ENCODE assay signal across 8 cellular contexts in genomic region chr19:54464624-54465266, GRCh38. TPM values are rescaled to one million over a fixed set of nuclear protein-coding genes. Genes with fewer than 3 reads are reported as not detected.
DNase-seq lines count a peak whose midpoint lies in the region; ATAC-seq, FAIRE-seq and TF ChIP-seq lines count a peak whose summit lies in the region.

No MANE protein-coding gene starts in this region.

- H3K27ac Mint-ChIP-seq in activated CD8-positive, alpha-beta T cell treated with anti-CD3 and anti-CD28 coated beads, Interleukin-2, amount 10 ng/mL, durations not matched to agents 7 days and 5 days = peak overlapping the region; percentile 91

- peak in 1 of 2 experiments; percentile 26; a peak in 1 of 3 replicates for TF ChIP-seq EP300 in H1 (IDR thresholded peaks at IDR 0.05; ENCODE audit: borderline replicate concordance in 1 of 2, low read depth in 2 of 2, low read length in 2 of 2)

- no peak overlapping the region for H3K23ac ChIP-seq in H1 (ENCODE audit: insufficient read length)
- no peak overlapping the region for H3K23ac ChIP-seq in mesenchymal stem cell (ENCODE audit: low read length in 2 of 2)

- H3K23me2 ChIP-seq in H1 (ENCODE audit: low read depth, low read length) = peaks cover 10% of the 10 kb centered on the region; the same call in 1 of the 2 replicates

- FAIRE-seq in H1 (lab: Jason Lieb, UNC) = no peak

- peak overlapping the region in 3 of 4 experiments; percentile 70 to 77 (median 70); a peak in 6 of 7 replicates for H3K9ac ChIP-seq in H1 (replicated peaks in 1 of 4; ENCODE audit: extremely low read depth in 1 of 4, low read depth in 3 of 4, low read length in 3 of 4)
- peak overlapping the region; percentile 63 for H3K9ac ChIP-seq in mesenchymal stem cell (ENCODE audit: low read length)

- peak overlapping the region; percentile 85 for H3K4me3 Mint-ChIP-seq in activated CD8-positive, alpha-beta T cell treated with anti-CD3 and anti-CD28 coated beads, Interleukin-2, amount 10 ng/mL, durations not matched to agents 7 days and 5 days

- H3K56ac ChIP-seq in H1 (replicated peaks; ENCODE audit: insufficient read length, low read depth, low read length) = no peak overlapping the region

- H2AFZ ChIP-seq in H1 (ENCODE audit: low read length) = no peak overlapping the region
- H2AFZ ChIP-seq in mesenchymal stem cell (ENCODE audit: low read depth, low read length) = peak overlapping the region; percentile 76

- no peak overlapping the region for H2BK20ac ChIP-seq in H1 (ENCODE audit: low read length)

- TF ChIP-seq RAD21 in H1 (IDR thresholded peaks at IDR 0.05 in 1 of 2, conservative IDR thresholded peaks at IDR 0.05 in 1 of 2; ENCODE audit: low read depth in 2 of 2, low read length in 2 of 2) = no peak

- H4K20me1 ChIP-seq in H1 (replicated peaks in 1 of 2; ENCODE audit: control insufficient read depth in 1 of 2, insufficient read depth in 2 of 2, low read length in 2 of 2) = peaks cover 0 to 9% of the 10 kb centered on the region in 2 experiments

- H4K5ac ChIP-seq in H1 (ENCODE audit: insufficient read length, low read depth, low read length) = peak overlapping the region; percentile 41

- H3K27me3 Mint-ChIP-seq in activated CD8-positive, alpha-beta T cell treated with anti-CD3 and anti-CD28 coated beads, Interleukin-2, amount 10 ng/mL, durations not matched to agents 7 days and 5 days (ENCODE audit: low read depth) = peaks cover 27% of the 10 kb centered on the region

- peak in 1 of 2 experiments; percentile 72; a peak in 2 of 3 replicates for TF ChIP-seq POLR2A in H1 (IDR thresholded peaks at IDR 0.05; ENCODE audit: control extremely low read depth in 1 of 2, low read depth in 2 of 2, low read length in 2 of 2)

- peak overlapping the region; percentile 94 for H2BK5ac ChIP-seq in H1 (ENCODE audit: low read depth, low read length)
- peak overlapping the region; percentile 94 for H2BK5ac ChIP-seq in mesenchymal stem cell (ENCODE audit: low read depth, low read length, poor library complexity, severe bottlenecking)

- H2BK120ac ChIP-seq in H1 (replicated peaks; ENCODE audit: low read depth, low read length) (no peak overlapping the region), mesenchymal stem cell (ENCODE audit: low read depth, low read length) (peak overlapping the region; percentile 58)

- peak overlapping the region; percentile 73 for H4K8ac ChIP-seq in H1 (ENCODE audit: extremely low read depth, insufficient read depth, low read length)
- peak overlapping the region; percentile 88 for H4K8ac ChIP-seq in mesenchymal stem cell (ENCODE audit: low read length)

- no peak overlapping the region for H3K4ac ChIP-seq in H1 (replicated peaks; ENCODE audit: insufficient read length, low read depth, low read length)
- H3K4ac ChIP-seq in mesenchymal stem cell (ENCODE audit: low read depth in 1 of 2, low read length in 2 of 2) = peak overlapping the region; percentile 66 to 71

- H3K18ac ChIP-seq in H1 (ENCODE audit: extremely low read depth, low read length) = peak overlapping the region; percentile 96
- H3K18ac ChIP-seq in mesenchymal stem cell (ENCODE audit: low read depth in 1 of 2, low read length in 2 of 2) = peak overlapping the region; percentile 55 to 92

- DNase-seq in C1 segment of cervical spinal cord (lab: John Stamatoyannopoulos, UW) (peak in 13 of 14 donors; percentile 15 to 86 (median 68)), NCI-H82 (lab: John Stamatoyannopoulos, UW) (peak; percentile 93), H1 (ENCODE audit: low read depth in 1 of 2, low spot score in 2 of 2) (peak; percentile 61 to 91), mesenchymal stem cell (peak; percentile 90)
- DNase-seq in activated CD8-positive, alpha-beta T cell treated with anti-CD3 and anti-CD28 coated beads, Interleukin-2, amount 10 ng/mL, durations not matched to agents 7 days and 5 days = peak; percentile 90
- peak; percentile 59 for DNase-seq in stimulated activated CD8-positive, alpha-beta memory T cell treated with anti-CD3 and anti-CD28 coated beads, Interleukin-12 subunit alpha, Interleukin-12 subunit beta, amount 100 ng/mL, for 4 hours (ENCODE audit: low read depth)

- H4K91ac ChIP-seq in H1 (replicated peaks; ENCODE audit: insufficient read length, low read length) = no peak overlapping the region
- peak overlapping the region; percentile 85 for H4K91ac ChIP-seq in mesenchymal stem cell (ENCODE audit: low read length)

- H3K79me1 ChIP-seq in H1 (ENCODE audit: low read depth, low read length) = peaks cover 1% of the 10 kb centered on the region; the same call in 1 of the 2 replicates
- peaks cover 4% of the 10 kb centered on the region for H3K79me1 ChIP-seq in mesenchymal stem cell (replicated peaks; ENCODE audit: low read length, poor library complexity, severe bottlenecking)

- H3K36me3 ChIP-seq in H1 (ENCODE audit: control insufficient read depth in 2 of 4, insufficient read depth in 4 of 4, low read length in 3 of 4) (peaks cover 0 to 21% (median 5%) of the 10 kb centered on the region in 4 experiments; a peak in 4 of 8 replicates), mesenchymal stem cell (ENCODE audit: control insufficient read depth in 1 of 2, insufficient read depth in 2 of 2, low read depth in 1 of 2, low read length in 2 of 2) (peaks cover 24 to 39% of the 10 kb centered on the region in 2 experiments)

- peaks cover 23% of the 10 kb centered on the region for H3K36me3 Mint-ChIP-seq in activated CD8-positive, alpha-beta T cell treated with anti-CD3 and anti-CD28 coated beads, Interleukin-2, amount 10 ng/mL, durations not matched to agents 7 days and 5 days (ENCODE audit: low read depth)

- H2BK15ac ChIP-seq in H1 (ENCODE audit: low read length) (no peak overlapping the region), mesenchymal stem cell (ENCODE audit: low read depth, poor library complexity, severe bottlenecking) (peak overlapping the region; percentile 93)

- POLR2A ChIA-PET in activated CD8-positive, alpha-beta T cell treated with anti-CD3 and anti-CD28 coated beads, Interleukin-2, amount 10 ng/mL, durations not matched to agents 7 days and 5 days (lab: Charles Lee) = no interaction called here
- POLR2A ChIA-PET in H1 (lab: Charles Lee; ENCODE audit: partially characterized antibody) = interaction anchor here (1.2 to 1.6 kb wide), 2 partner anchors 9 to 653 kb away, joined by 3 to 7 read pairs; partner anchors contain the start of genes CDC42EP5 and PPP1R12C

- H2BK12ac ChIP-seq in H1 (ENCODE audit: low read depth, low read length) (no peak overlapping the region), mesenchymal stem cell (ENCODE audit: low read length in 2 of 2) (peak overlapping the region in 1 of 2 experiments; percentile 85)

- H2AK5ac ChIP-seq in H1 (ENCODE audit: low read depth, low read length) (no peak overlapping the region), mesenchymal stem cell (ENCODE audit: low read length, severe bottlenecking) (no peak overlapping the region)

- CTCF ChIA-PET in activated CD8-positive, alpha-beta T cell treated with anti-CD3 and anti-CD28 coated beads, Interleukin-2, amount 10 ng/mL, durations not matched to agents 7 days and 5 days (lab: Charles Lee) = no interaction called here
- CTCF ChIA-PET in H1 (lab: Charles Lee; ENCODE audit: partially characterized antibody) = no interaction called here

- H3K4me3 ChIP-seq in H1 (ENCODE audit: extremely low read depth in 1 of 4, insufficient read depth in 2 of 4, low read depth in 3 of 4, low read length in 4 of 4) (peak overlapping the region; percentile 66 to 87 (median 80)), mesenchymal stem cell (ENCODE audit: insufficient read depth in 1 of 2, low read depth in 1 of 2, low read length in 2 of 2) (peak overlapping the region; percentile 60 to 80)

- peak overlapping the region; percentile 35 to 76 for H3K4me2 ChIP-seq in H1 (ENCODE audit: insufficient read depth in 1 of 2, low read depth in 2 of 2, low read length in 2 of 2)
- H3K4me2 ChIP-seq in mesenchymal stem cell (ENCODE audit: low read length, poor library complexity, severe bottlenecking) = peak overlapping the region; percentile 94

- no peaks in the 10 kb centered on the region; a peak in 1 of 4 replicates for H3K79me2 ChIP-seq in H1 (ENCODE audit: control insufficient read depth in 1 of 2, insufficient read depth in 2 of 2, low read length in 2 of 2)

- WGBS in H1 (ENCODE audit: extremely low coverage in 1 of 2, insufficient coverage in 1 of 2, insufficient read length in 1 of 2, insufficient replicate concordance in 2 of 2, low coverage in 1 of 2, low lambda C conversion rate in 2 of 2, missing lambda C conversion rate in 1 of 2), 2 experiments = 5% methylated on average over 36 of the region's 61 CpGs; no CpG with 5 or more reads in 1 of the 2 experiments
- WGBS in mesenchymal stem cell = 14% methylated on average over 61 of the region's 61 CpGs

- H3K9me3 Mint-ChIP-seq in activated CD8-positive, alpha-beta T cell treated with anti-CD3 and anti-CD28 coated beads, Interleukin-2, amount 10 ng/mL, durations not matched to agents 7 days and 5 days (ENCODE audit: insufficient read depth) = no peaks in the 10 kb centered on the region

- H3K4me1 Mint-ChIP-seq in activated CD8-positive, alpha-beta T cell treated with anti-CD3 and anti-CD28 coated beads, Interleukin-2, amount 10 ng/mL, durations not matched to agents 7 days and 5 days (ENCODE audit: low read depth) = peaks cover 29% of the 10 kb centered on the region

- ATAC-seq in GM19035 (IDR thresholded peaks at IDR 0.05; ENCODE audit: unreplicated experiment) (peak; percentile 31), HG03175 (IDR thresholded peaks at IDR 0.05; ENCODE audit: unreplicated experiment) (peak; percentile 51)
- ATAC-seq in activated CD8-positive, alpha-beta T cell treated with anti-CD3 and anti-CD28 coated beads, Interleukin-2, amount 10 ng/mL, durations not matched to agents 7 days and 5 days = peak; percentile 59

- H3K27ac ChIP-seq in H1 (ENCODE audit: low read depth, low read length) (peak overlapping the region; percentile 86), mesenchymal stem cell (ENCODE audit: low read length, poor library complexity, severe bottlenecking) (peak overlapping the region; percentile 98)

- TF ChIP-seq CTCF in H1 (IDR thresholded peaks at IDR 0.05; ENCODE audit: control extremely low read depth in 1 of 3, insufficient read depth in 1 of 3, low read depth in 1 of 3, low read length in 3 of 3) = no peak

- H3K14ac ChIP-seq in H1 (ENCODE audit: insufficient read length) (no peak overlapping the region), mesenchymal stem cell (ENCODE audit: low read length in 2 of 2) (no peak overlapping the region)

- H3K9me3 ChIP-seq in H1 (ENCODE audit: insufficient read depth in 2 of 2, low read depth in 1 of 2, low read length in 1 of 2) = no peaks in the 10 kb centered on the region
- H3K9me3 ChIP-seq in mesenchymal stem cell (ENCODE audit: control insufficient read depth, low read length) = no peaks in the 10 kb centered on the region

- H3K4me1 ChIP-seq in H1 (replicated peaks in 1 of 4; ENCODE audit: control insufficient read depth in 3 of 4, insufficient read depth in 4 of 4, low read length in 3 of 4) = peaks cover 0 to 8% (median 5%) of the 10 kb centered on the region in 4 experiments; a peak in 5 of 7 replicates
- peaks cover 36% of the 10 kb centered on the region for H3K4me1 ChIP-seq in mesenchymal stem cell (ENCODE audit: control insufficient read depth, insufficient read depth, low read depth, low read length)

- peaks cover 0 to 15% (median 7%) of the 10 kb centered on the region in 4 experiments; a peak in 5 of 7 replicates for H3K27me3 ChIP-seq in H1 (replicated peaks in 1 of 4; ENCODE audit: control insufficient read depth in 3 of 4, extremely low read depth in 1 of 4, insufficient read depth in 3 of 4, low read length in 3 of 4)
- H3K27me3 ChIP-seq in mesenchymal stem cell (ENCODE audit: control insufficient read depth in 1 of 2, insufficient read depth in 1 of 2, low read length in 2 of 2) = peaks cover 0 to 4% of the 10 kb centered on the region in 2 experiments

RNA-seq across cellular contexts. Expression of gene LENG9, which starts 1.2 kb away (rescaled TPM):
- 1 to 10 TPM; 5.3 to 5.6 TPM for total RNA-seq in activated CD8-positive, alpha-beta T cell treated with anti-CD3 and anti-CD28 coated beads, Interleukin-2, amount 10 ng/mL, durations not matched to agents 7 days and 5 days
- 3.9 and 4.0 TPM in 2 replicates for total RNA-seq in H1 (2021; fragmentation: NEBNext Ultra II Directional; extraction: Animal tissue kit (Norgen Biotek cat#: 25700))
- polyA plus RNA-seq in H1 (2011; rRNA removed) = 1.6 and 2.6 TPM in 2 replicates
- polyA plus RNA-seq in H1 (2011; cell fraction: cytosol; rRNA removed) = 2.5 TPM
- 2.5 TPM for polyA plus RNA-seq in H1 (2011; cell fraction: nucleus; rRNA removed)
- polyA plus RNA-seq in H1 (2012, experiment 1 of 2) = 2.4 to 5.0 TPM (median 3.8 TPM) in 4 replicates
- polyA plus RNA-seq in H1 (2012, experiment 2 of 2) = 2.3 TPM
- polyA plus RNA-seq in H1 (2013, experiment 1 of 2) = 1.8 TPM
- 1.5 TPM for polyA plus RNA-seq in H1 (2013, experiment 2 of 2)
- 1.3 and 1.7 TPM in 2 replicates for polyA minus RNA-seq in H1 (2011; rRNA and poly(A)+ RNA removed)
- 3.4 TPM for polyA minus RNA-seq in H1 (2011; cell fraction: cytosol; rRNA and poly(A)+ RNA removed)
- polyA minus RNA-seq in H1 (2011; cell fraction: nucleus; rRNA and poly(A)+ RNA removed) = 7.7 TPM
- 2.7 TPM for polyA plus RNA-seq in mesenchymal stem cell (2013, experiment 1 of 2)
- polyA plus RNA-seq in mesenchymal stem cell (2013, experiment 2 of 2) = 2.4 TPM

RNA-seq across cellular contexts. Expression of gene CDC42EP5, which starts 8.4 kb away (rescaled TPM):
- not detected for total RNA-seq in activated CD8-positive, alpha-beta T cell treated with anti-CD3 and anti-CD28 coated beads, Interleukin-2, amount 10 ng/mL, durations not matched to agents 7 days and 5 days
- 2.1 and 4.8 TPM in 2 replicates for total RNA-seq in H1 (2021; fragmentation: NEBNext Ultra II Directional; extraction: Animal tissue kit (Norgen Biotek cat#: 25700))
- 1.8 and 4.2 TPM in 2 replicates for polyA plus RNA-seq in H1 (2011; rRNA removed)
- polyA plus RNA-seq in H1 (2011; cell fraction: cytosol; rRNA removed) = 3.5 TPM
- polyA plus RNA-seq in H1 (2011; cell fraction: nucleus; rRNA removed) = 2.8 TPM
- 1.8 to 4.6 TPM (median 2.9 TPM) in 4 replicates for polyA plus RNA-seq in H1 (2012, experiment 1 of 2)
- polyA plus RNA-seq in H1 (2012, experiment 2 of 2) = 6.6 TPM
- polyA plus RNA-seq in H1 (2013, experiment 1 of 2) = 5.2 TPM
- 6.3 TPM for polyA plus RNA-seq in H1 (2013, experiment 2 of 2)
- polyA minus RNA-seq in H1 (2011; rRNA and poly(A)+ RNA removed) = 0.22 TPM in 1 of 2 replicates, not detected in the other
- polyA minus RNA-seq in H1 (2011; cell fraction: cytosol; rRNA and poly(A)+ RNA removed) = 4.1 TPM
- 1.8 TPM for polyA minus RNA-seq in H1 (2011; cell fraction: nucleus; rRNA and poly(A)+ RNA removed)
- polyA plus RNA-seq in mesenchymal stem cell (2013, experiment 1 of 2) = 85.0 TPM
- 94.3 TPM for polyA plus RNA-seq in mesenchymal stem cell (2013, experiment 2 of 2)

RNA-seq across cellular contexts. Expression of gene LENG8, which starts 15.7 kb away (rescaled TPM):
- total RNA-seq in activated CD8-positive, alpha-beta T cell treated with anti-CD3 and anti-CD28 coated beads, Interleukin-2, amount 10 ng/mL, durations not matched to agents 7 days and 5 days = 100 to 1,000 TPM; 171 to 181 TPM
- total RNA-seq in H1 (2021; fragmentation: NEBNext Ultra II Directional; extraction: Animal tissue kit (Norgen Biotek cat#: 25700)) = 108 TPM in 2 replicates
- 62.2 and 113 TPM in 2 replicates for polyA plus RNA-seq in H1 (2011; rRNA removed)
- 82.3 TPM for polyA plus RNA-seq in H1 (2011; cell fraction: cytosol; rRNA removed)
- 580 TPM for polyA plus RNA-seq in H1 (2011; cell fraction: nucleus; rRNA removed)
- polyA plus RNA-seq in H1 (2012, experiment 1 of 2) = 100 to 168 TPM (median 138 TPM) in 4 replicates
- polyA plus RNA-seq in H1 (2012, experiment 2 of 2) = 126 TPM
- 120 TPM for polyA plus RNA-seq in H1 (2013, experiment 1 of 2)
- polyA plus RNA-seq in H1 (2013, experiment 2 of 2) = 103 TPM
- polyA minus RNA-seq in H1 (2011; rRNA and poly(A)+ RNA removed) = 58.2 and 88.9 TPM in 2 replicates
- 42.4 TPM for polyA minus RNA-seq in H1 (2011; cell fraction: cytosol; rRNA and poly(A)+ RNA removed)
- polyA minus RNA-seq in H1 (2011; cell fraction: nucleus; rRNA and poly(A)+ RNA removed) = 91.6 TPM
- polyA plus RNA-seq in mesenchymal stem cell (2013, experiment 1 of 2) = 130 TPM
- 111 TPM for polyA plus RNA-seq in mesenchymal stem cell (2013, experiment 2 of 2)

RNA-seq across cellular contexts. Expression of gene LAIR2, which starts 37.9 kb away (rescaled TPM):
- 1 to 10 TPM; 1.4 to 1.6 TPM for total RNA-seq in activated CD8-positive, alpha-beta T cell treated with anti-CD3 and anti-CD28 coated beads, Interleukin-2, amount 10 ng/mL, durations not matched to agents 7 days and 5 days
- not detected in 2 replicates for total RNA-seq in H1 (2021; fragmentation: NEBNext Ultra II Directional; extraction: Animal tissue kit (Norgen Biotek cat#: 25700))
- not detected in 2 replicates for polyA plus RNA-seq in H1 (2011; rRNA removed)
- not detected for polyA plus RNA-seq in H1 (2011; cell fraction: cytosol; rRNA removed)
- polyA plus RNA-seq in H1 (2011; cell fraction: nucleus; rRNA removed) = not detected
- polyA plus RNA-seq in H1 (2012, experiment 1 of 2) = not detected in 4 replicates
- polyA plus RNA-seq in H1 (2012, experiment 2 of 2) = not detected
- polyA plus RNA-seq in H1 (2013, experiment 1 of 2) = not detected
- not detected for polyA plus RNA-seq in H1 (2013, experiment 2 of 2)
- not detected in 2 replicates for polyA minus RNA-seq in H1 (2011; rRNA and poly(A)+ RNA removed)
- not detected for polyA minus RNA-seq in H1 (2011; cell fraction: cytosol; rRNA and poly(A)+ RNA removed)
- not detected for polyA minus RNA-seq in H1 (2011; cell fraction: nucleus; rRNA and poly(A)+ RNA removed)
- not detected for polyA plus RNA-seq in mesenchymal stem cell (2013, experiment 1 of 2)
- polyA plus RNA-seq in mesenchymal stem cell (2013, experiment 2 of 2) = not detected

RNA-seq across cellular contexts. Expression of gene TTYH1, which starts 49.5 kb away (rescaled TPM):
- total RNA-seq in activated CD8-positive, alpha-beta T cell treated with anti-CD3 and anti-CD28 coated beads, Interleukin-2, amount 10 ng/mL, durations not matched to agents 7 days and 5 days = 1 to 10 TPM in 1 of 2 experiments, under 1 TPM in 1; 0.99 to 1.3 TPM
- total RNA-seq in H1 (2021; fragmentation: NEBNext Ultra II Directional; extraction: Animal tissue kit (Norgen Biotek cat#: 25700)) = 24.3 and 26.7 TPM in 2 replicates
- polyA plus RNA-seq in H1 (2011; rRNA removed) = 46.5 and 92.1 TPM in 2 replicates
- 41.6 TPM for polyA plus RNA-seq in H1 (2011; cell fraction: cytosol; rRNA removed)
- polyA plus RNA-seq in H1 (2011; cell fraction: nucleus; rRNA removed) = 72.1 TPM
- 14.7 to 48.5 TPM (median 38.0 TPM) in 4 replicates for polyA plus RNA-seq in H1 (2012, experiment 1 of 2)
- 32.8 TPM for polyA plus RNA-seq in H1 (2012, experiment 2 of 2)
- 51.0 TPM for polyA plus RNA-seq in H1 (2013, experiment 1 of 2)
- polyA plus RNA-seq in H1 (2013, experiment 2 of 2) = 53.6 TPM
- 16.3 and 25.9 TPM in 2 replicates for polyA minus RNA-seq in H1 (2011; rRNA and poly(A)+ RNA removed)
- polyA minus RNA-seq in H1 (2011; cell fraction: cytosol; rRNA and poly(A)+ RNA removed) = 27.7 TPM
- polyA minus RNA-seq in H1 (2011; cell fraction: nucleus; rRNA and poly(A)+ RNA removed) = 16.1 TPM
- 0.04 TPM for polyA plus RNA-seq in mesenchymal stem cell (2013, experiment 1 of 2)
- not detected for polyA plus RNA-seq in mesenchymal stem cell (2013, experiment 2 of 2)

Comparison
In these comparisons a context has a peak if more than half of its experiments do, and no peak if none do; other contexts are left out.
1. Peak in every context shown above with its lines: DNase-seq, ATAC-seq, H3K4me3 ChIP-seq and H3K27ac ChIP-seq.